27 cellular contexts compared by ENCODE assay signal in genomic region chr16:22278841-22279240, GRCh38. TPM values are rescaled to one million over a fixed set of nuclear protein-coding genes. Genes with fewer than 3 reads are reported as not detected.
DNase-seq lines count a peak whose midpoint lies in the region; ATAC-seq, FAIRE-seq and TF ChIP-seq lines count a peak whose summit lies in the region.
"Had no signal": no experiment of that assay in that cellular context is flagged by ENCODE, and none has a peak within 500 bp of the region (broad histone marks: within the 10 kb centered on the region; RNA-seq: fewer than 3 reads in every experiment).

No MANE protein-coding gene starts in this region.

- H3K36me3 Mint-ChIP-seq in GM23338 (ENCODE audit: low read depth), result peaks cover 45% of the 10 kb centered on the region

- intact Hi-C loops in K562 (cut with micrococcal nuclease) (no loop called here), PC-3 (cut with micrococcal nuclease) (no loop called here)

- H3K4me1 ChIP-seq in GM23338 (ENCODE audit: insufficient read depth) (peaks cover 6% of the 10 kb centered on the region; the same call in 1 of the 2 replicates), K562 (replicated peaks in 1 of 2; ENCODE audit: control insufficient read depth in 2 of 2, insufficient read depth in 2 of 2, low read length in 2 of 2) (peaks cover 7 to 9% of the 10 kb centered on the region in 2 experiments; a peak in 4 of 5 replicates), neuronal stem cell (ENCODE audit: control insufficient read depth in 2 of 2, insufficient read depth in 1 of 2, low read depth in 1 of 2, low read length in 2 of 2) (no peaks in the 10 kb centered on the region), PC-3 (ENCODE audit: insufficient read depth, low read length) (no peaks in the 10 kb centered on the region)
- H3K4me1 ChIP-seq: BLaER1, Peyer's patch, tibial nerve had no signal

- no peak overlapping the region for H2BK15ac ChIP-seq in neuronal stem cell (ENCODE audit: low read length)

- H3K4me2 ChIP-seq in GM23338, result peak overlapping the region; percentile 42; the same call in 1 of the 2 replicates
- H3K4me2 ChIP-seq in K562 (ENCODE audit: insufficient read depth, low read length), result no peak overlapping the region
- no peak overlapping the region for H3K4me2 ChIP-seq in neuronal stem cell (ENCODE audit: insufficient read depth, low read length, poor library complexity, severe bottlenecking)
- H3K4me2 ChIP-seq in PC-3 (ENCODE audit: low read length), result no peak overlapping the region
- H3K4me2 ChIP-seq: BLaER1 had no signal

- H3K9me3 Mint-ChIP-seq in GM23338, result peaks cover 6% of the 10 kb centered on the region; the same call in 2 of the 3 replicates
- H3K9me3 Mint-ChIP-seq: activated naive CD4-positive, alpha-beta T cell treated with anti-CD3 and anti-CD28 coated beads, Interleukin-2, amount 10 ng/mL, durations not matched to agents 7 days and 5 days; activated T-helper 17 cell treated with anti-CD3 and anti-CD28 coated beads, Interleukin-2, amount 50 U/mL, for 72 hours; immature natural killer cell; nephron had no signal

- H3K36me3 ChIP-seq in GM23338 (ENCODE audit: insufficient read depth) (peaks cover 27% of the 10 kb centered on the region), K562 (ENCODE audit: control insufficient read depth, insufficient read depth, low read length) (peaks cover 80% of the 10 kb centered on the region), neuronal stem cell (replicated peaks in 1 of 2; ENCODE audit: control insufficient read depth in 2 of 2, insufficient read depth in 2 of 2, low read length in 2 of 2) (peaks cover 7 to 30% of the 10 kb centered on the region in 2 donors), PC-3 (ENCODE audit: low read depth, low read length) (peaks cover 5% of the 10 kb centered on the region)

- H3K79me2 ChIP-seq in GM23338 (replicated peaks; ENCODE audit: insufficient read depth) (no peaks in the 10 kb centered on the region), K562 (ENCODE audit: control insufficient read depth, insufficient read depth, low read length) (no peaks in the 10 kb centered on the region), PC-3 (ENCODE audit: low read length) (no peaks in the 10 kb centered on the region)

- H3K9me2 ChIP-seq in GM23338 (ENCODE audit: insufficient read depth) (no peaks in the 10 kb centered on the region), PC-3 (replicated peaks; ENCODE audit: low read length) (no peaks in the 10 kb centered on the region)

- no peak for TF ChIP-seq POLR2A in K562 (conservative IDR thresholded peaks at IDR 0.05)

- ATAC-seq in GM23338 (peak; percentile 93), K562 (peak; percentile 52), HG02885 (IDR thresholded peaks at IDR 0.05; ENCODE audit: poor library complexity, unreplicated experiment) (no peak), PC-3 (no peak)
- ATAC-seq: activated T-helper 17 cell treated with anti-CD3 and anti-CD28 coated beads, Interleukin-2, amount 50 U/mL, for 72 hours had no signal

- H3K4me3 Mint-ChIP-seq in GM23338, result no peak overlapping the region
- H3K4me3 Mint-ChIP-seq: activated naive CD4-positive, alpha-beta T cell treated with anti-CD3 and anti-CD28 coated beads, Interleukin-2, amount 10 ng/mL, durations not matched to agents 7 days and 5 days; activated T-helper 17 cell treated with anti-CD3 and anti-CD28 coated beads, Interleukin-2, amount 50 U/mL, for 72 hours; immature natural killer cell; nephron had no signal

- no peak overlapping the region for H2BK120ac ChIP-seq in neuronal stem cell (ENCODE audit: low read depth, low read length)

- in situ Hi-C loops in K562 (cut with MboI), result no loop called here

- H2AK5ac ChIP-seq in neuronal stem cell (ENCODE audit: low read depth, low read length), result no peak overlapping the region

- H2BK12ac ChIP-seq in neuronal stem cell (ENCODE audit: low read length), result no peak overlapping the region

- no peak for FAIRE-seq in K562 (lab: Jason Lieb, UNC)
- FAIRE-seq: frontal cortex had no signal

- H2BK5ac ChIP-seq in neuronal stem cell (ENCODE audit: low read length), result peak overlapping the region; percentile 75

- no peaks in the 10 kb centered on the region for H3K27me3 ChIP-seq in GM23338 (ENCODE audit: insufficient read depth)
- no peaks in the 10 kb centered on the region for H3K27me3 ChIP-seq in K562 (ENCODE audit: control insufficient read depth in 2 of 2, insufficient read depth in 2 of 2, low read length in 2 of 2)
- no peaks in the 10 kb centered on the region for H3K27me3 ChIP-seq in neuronal stem cell (ENCODE audit: control insufficient read depth in 3 of 3, insufficient read depth in 3 of 3, low read depth in 1 of 3, low read length in 3 of 3)
- no peaks in the 10 kb centered on the region for H3K27me3 ChIP-seq in PC-3 (ENCODE audit: low read length)
- H3K27me3 ChIP-seq: BLaER1, brain microvascular endothelial cell, Peyer's patch, tibial nerve had no signal

- H3K27ac Mint-ChIP-seq in GM23338, result peak overlapping the region; percentile 62; the same call in 1 of the 2 replicates
- H3K27ac Mint-ChIP-seq: activated naive CD4-positive, alpha-beta T cell treated with anti-CD3 and anti-CD28 coated beads, Interleukin-2, amount 10 ng/mL, durations not matched to agents 7 days and 5 days; activated T-helper 17 cell treated with anti-CD3 and anti-CD28 coated beads, Interleukin-2, amount 50 U/mL, for 72 hours; nephron had no signal

- POLR2A ChIA-PET in K562 (lab: Yijun Ruan, JAX), result interaction anchor here (0.7 to 2.0 kb wide), 3 partner anchors 9 to 26 kb away, joined by 3 to 7 read pairs (median 6); no protein-coding TSS in a partner anchor
- POLR2A ChIA-PET in PC-3 (lab: Charles Lee; ENCODE audit: unreplicated experiment), result no interaction called here

- peaks cover 12% of the 10 kb centered on the region for H3F3A ChIP-seq in GM23338 (replicated peaks; ENCODE audit: low read depth)
- no peaks in the 10 kb centered on the region for H3F3A ChIP-seq in PC-3 (ENCODE audit: low read length, unreplicated experiment)

- CTCF ChIA-PET in K562 (lab: Yijun Ruan, JAX; ENCODE audit: low intra/inter-chr PET ratio), result no interaction called here
- CTCF ChIA-PET in PC-3 (lab: Charles Lee), result no interaction called here

- BruUV-seq in K562 (replicated peaks; lab: Mats Ljungman, UMichigan) (no TSS peak), PC-3 (replicated peaks; lab: Mats Ljungman, UMichigan) (no TSS peak)

- peaks cover 8% of the 10 kb centered on the region for H3K4me1 Mint-ChIP-seq in GM23338
- H3K4me1 Mint-ChIP-seq: activated naive CD4-positive, alpha-beta T cell treated with anti-CD3 and anti-CD28 coated beads, Interleukin-2, amount 10 ng/mL, durations not matched to agents 7 days and 5 days; activated T-helper 17 cell treated with anti-CD3 and anti-CD28 coated beads, Interleukin-2, amount 50 U/mL, for 72 hours; immature natural killer cell; nephron had no signal

- H2AFZ ChIP-seq in GM23338 (no peak overlapping the region), K562 (ENCODE audit: low read depth, low read length) (no peak overlapping the region), neuronal stem cell (ENCODE audit: low read length) (no peak overlapping the region), PC-3 (ENCODE audit: low read length) (no peak overlapping the region)

- H3K27ac ChIP-seq in GM23338 (ENCODE audit: low read depth) (peak overlapping the region; percentile 85; the same call in 1 of the 2 replicates), K562 (ENCODE audit: extremely low read depth, low read depth, low read length) (no peak overlapping the region), neuronal stem cell (replicated peaks; ENCODE audit: low read length) (no peak overlapping the region), PC-3 (ENCODE audit: low read length) (no peak overlapping the region)
- H3K27ac ChIP-seq: BLaER1, brain microvascular endothelial cell, Peyer's patch, tibial nerve, VCaP had no signal

- peak; percentile 72 for DNase-seq in GM23338 (ENCODE audit: low spot score)
- DNase-seq in NCI-H2171 (lab: John Stamatoyannopoulos, UW), result peak; percentile 74
- no peak for DNase-seq in K562 (ENCODE audit: extremely low read depth in 1 of 4, low spot score in 3 of 4)
- DNase-seq in neuronal stem cell (ENCODE audit: low spot score), result no peak
- no peak for DNase-seq in HK-2 (ENCODE audit: unreplicated experiment)
- no peak for DNase-seq in PC-3
- DNase-seq: activated CD4-positive, alpha-beta T cell treated with anti-CD3 and anti-CD28 coated beads for 48 hours; activated naive CD4-positive, alpha-beta T cell treated with anti-CD3 and anti-CD28 coated beads, Interleukin-2, amount 10 ng/mL, durations not matched to agents 7 days and 5 days; brain microvascular endothelial cell; COR-L47; immature natural killer cell; Kasumi-1; mammary epithelial cell; NCI-H1436; NCI-H526 treated with DMSO at 0.1 percent for 48 hours; Peyer's patch; SIG-M5; stimulated activated CD4-positive, alpha-beta T cell treated with anti-CD3 and anti-CD28 coated beads, Interleukin-15, amount 100 ng/mL, for 24 hours; stimulated activated CD4-positive, alpha-beta T cell treated with anti-CD3 and anti-CD28 coated beads, Interleukin-4, amount 100 ng/mL, for 4 hours; T1000 had no signal

- no peak overlapping the region for H3K23ac ChIP-seq in neuronal stem cell (ENCODE audit: low read depth, low read length, poor library complexity)

- TF ChIP-seq CTCF in GM23338 (conservative IDR thresholded peaks at IDR 0.05; ENCODE audit: low read depth in 2 of 2) (no peak; a peak in 1 of 4 replicates), K562 (IDR thresholded peaks at IDR 0.05 in 2 of 3, conservative IDR thresholded peaks at IDR 0.05 in 1 of 3; ENCODE audit: insufficient read depth in 2 of 3, low read depth in 1 of 3, low read length in 3 of 3) (no peak), PC-3 (conservative IDR thresholded peaks at IDR 0.05; ENCODE audit: low read depth, low read length) (no peak)

- no peak overlapping the region for H3K4me3 ChIP-seq in GM23338
- H3K4me3 ChIP-seq in K562, result no peak overlapping the region
- no peak overlapping the region for H3K4me3 ChIP-seq in neuronal stem cell (ENCODE audit: low read length in 2 of 2)
- no peak overlapping the region for H3K4me3 ChIP-seq in PC-3 (ENCODE audit: low read length)
- H3K4me3 ChIP-seq: BLaER1, Peyer's patch, tibial nerve had no signal

- H3K4ac ChIP-seq in neuronal stem cell (ENCODE audit: low read length), result no peak overlapping the region

- no peak overlapping the region for H3K18ac ChIP-seq in neuronal stem cell (ENCODE audit: low read length)

- no peaks in the 10 kb centered on the region for H3K79me1 ChIP-seq in neuronal stem cell (ENCODE audit: low read depth, low read length)

- no peak overlapping the region for H3K9ac ChIP-seq in K562 (ENCODE audit: insufficient read depth in 1 of 2, low read depth in 2 of 2, low read length in 2 of 2)
- no peak overlapping the region for H3K9ac ChIP-seq in neuronal stem cell (ENCODE audit: low read depth, low read length, poor library complexity)
- no peak overlapping the region for H3K9ac ChIP-seq in PC-3 (ENCODE audit: low read length)
- H3K9ac ChIP-seq: BLaER1 had no signal

- TF ChIP-seq EP300 in K562 (IDR thresholded peaks at IDR 0.05; ENCODE audit: low read length), result no peak

- TF ChIP-seq RAD21 in K562 (CRISPR knock-in tag; conservative IDR thresholded peaks at IDR 0.05 in 1 of 2, IDR thresholded peaks at IDR 0.05 in 1 of 2), result no peak

- no peak overlapping the region for H4K91ac ChIP-seq in neuronal stem cell (ENCODE audit: low read depth, low read length, poor library complexity)

- no peaks in the 10 kb centered on the region for H3K27me3 Mint-ChIP-seq in GM23338 (ENCODE audit: insufficient read depth, low read depth, poor library complexity)
- H3K27me3 Mint-ChIP-seq: activated naive CD4-positive, alpha-beta T cell treated with anti-CD3 and anti-CD28 coated beads, Interleukin-2, amount 10 ng/mL, durations not matched to agents 7 days and 5 days; activated T-helper 17 cell treated with anti-CD3 and anti-CD28 coated beads, Interleukin-2, amount 50 U/mL, for 72 hours had no signal

- no peak overlapping the region for H3K14ac ChIP-seq in neuronal stem cell (ENCODE audit: low read length)

- H4K20me1 ChIP-seq in GM23338 (replicated peaks; ENCODE audit: insufficient read depth) (no peaks in the 10 kb centered on the region; the same call in 1 of the 2 replicates), K562 (replicated peaks; ENCODE audit: control insufficient read depth, insufficient read depth, low read length) (no peaks in the 10 kb centered on the region), PC-3 (ENCODE audit: low read length) (no peaks in the 10 kb centered on the region)

- H3K9me1 ChIP-seq in K562 (ENCODE audit: control insufficient read depth, insufficient read depth, low read length), result no peaks in the 10 kb centered on the region

- no peak overlapping the region for H4K8ac ChIP-seq in neuronal stem cell (ENCODE audit: low read depth, low read length)

- H3K9me3 ChIP-seq in K562 (replicated peaks; ENCODE audit: control insufficient read depth, insufficient read depth, low read depth, low read length) (no peaks in the 10 kb centered on the region), neuronal stem cell (replicated peaks in 1 of 2; ENCODE audit: control insufficient read depth in 2 of 2, insufficient read depth in 1 of 2, low read depth in 1 of 2, low read length in 2 of 2) (peaks cover 0 to 1% of the 10 kb centered on the region in 2 donors), PC-3 (ENCODE audit: low read length) (no peaks in the 10 kb centered on the region)
- H3K9me3 ChIP-seq: BLaER1, Peyer's patch, tibial nerve had no signal

- 90% methylated on average over 5 of the region's 5 CpGs for WGBS in K562 (ENCODE audit: insufficient coverage, low coverage, missing lambda C conversion rate)
- WGBS in neuronal stem cell (ENCODE audit: extremely low coverage in 2 of 2, insufficient read length in 2 of 2, insufficient replicate concordance in 1 of 2), 2 donors, result no CpG with 5 or more reads among the region's 5 CpGs

RNA-seq across cellular contexts. Expression of gene POLR3E, which starts 18.4 kb away (rescaled TPM):
- 109 and 141 TPM in 2 replicates for total RNA-seq in GM23338 (2014; rRNA removed; shearing (Covaris generic))
- polyA plus RNA-seq in GM23338 (2016; fragmentation: Nextera tagmentation; extraction: Ambion mirVana) (62.7 and 64.4 TPM in 2 replicates), K562 (2011; rRNA removed) (151 and 192 TPM in 2 replicates), K562 (2014; fragmentation: Illumina TruSeq; extraction: Trizol) (128 and 149 TPM in 2 replicates), K562 (2014; fragmentation: Nextera tagmentation; extraction: Ambion mirVana) (10 to 100 TPM; 17.7 to 25.3 TPM), K562 (2014; rRNA removed) (77.3 and 95.9 TPM in 2 replicates)
- 337 and 699 TPM in 2 replicates for total RNA-seq in K562 (2011; cell fraction: chromatin; rRNA removed; ENCODE audit: low replicate concordance)
- 179 and 196 TPM in 2 replicates for total RNA-seq in K562 (2011; cell fraction: nucleolus; rRNA removed)
- 243 and 244 TPM in 2 replicates for total RNA-seq in K562 (2011; cell fraction: nucleoplasm; rRNA removed)
- total RNA-seq in K562 (2014; rRNA removed) (78.2 and 82.6 TPM in 2 replicates), K562 (2014; rRNA removed; fragmentation: Illumina TruSeq; extraction: Trizol) (67.6 and 81.1 TPM in 2 replicates), K562 (2015; rRNA removed; fragmentation: Illumina TruSeq; extraction: Trizol) (73.9 and 83.8 TPM in 2 replicates), K562 (2021) (101 and 113 TPM in 2 replicates), PC-3 (2014; rRNA removed) (48.8 and 57.1 TPM in 2 replicates)
- polyA plus RNA-seq in K562 (2011; cell fraction: cytosol; rRNA removed), result 128 and 145 TPM in 2 replicates
- polyA plus RNA-seq in K562 (2011; cell fraction: nucleus; rRNA removed), result 458 and 560 TPM in 2 replicates
- 62.8 and 102 TPM in 2 replicates for polyA plus RNA-seq in K562 (2012)
- polyA minus RNA-seq in K562 (2011; rRNA and poly(A)+ RNA removed), result 241 and 345 TPM in 2 replicates
- 104 and 113 TPM in 2 replicates for polyA minus RNA-seq in K562 (2011; cell fraction: cytosol; rRNA and poly(A)+ RNA removed)
- 100 and 315 TPM in 2 replicates for polyA minus RNA-seq in K562 (2011; cell fraction: nucleus; rRNA and poly(A)+ RNA removed)
- polyA plus RNA-seq in neuronal stem cell (2013, experiment 1 of 2), result 36.5 TPM
- polyA plus RNA-seq in neuronal stem cell (2013, experiment 2 of 2), result 36.0 TPM

Comparison
In these comparisons a context has a peak if more than half of its experiments do, and no peak if none do; other contexts are left out.
1. ATAC-seq: peak in GM23338 (single experiment) and K562 (single experiment); none in HG02885 (single experiment) and PC-3 (single experiment).
2. DNase-seq: peak in GM23338 (single experiment) and NCI-H2171 (single experiment); none in K562 (0 of 4), neuronal stem cell (single experiment), HK-2 (single experiment) and PC-3 (single experiment).